In genomic region chr19:14189415-14189814, GRCh38 we compare ENCODE assay signal across 34 cellular contexts.
"Had no signal": no experiment of that assay in that cellular context is flagged by ENCODE, and none has a peak within 500 bp of the region (broad histone marks: within the 10 kb centered on the region; RNA-seq: fewer than 3 reads in every experiment).

No MANE protein-coding gene starts in this region.

- H3K27me3 ChIP-seq: MG63 had no signal

- H3K4me3 ChIP-seq: MG63 had no signal

- DNase-seq: Karpas-422, Kasumi-1, MG63, MM.1S, MV-4-11, NCI-H1048, NCI-H1092, NCI-H1092 treated with DMSO at 0.1 percent for 48 hours, NCI-H1105, NCI-H1105 treated with DMSO at 0.1 percent for 48 hours, NCI-H1417, NCI-H1417 treated with DMSO at 0.1 percent for 48 hours, NCI-H1436, NCI-H1436 treated with DMSO at 0.1 percent for 48 hours, NCI-H146, NCI-H1694, NCI-H1694 treated with DMSO at 0.1 percent for 48 hours, NCI-H187, NCI-H187 treated with DMSO at 0.1 percent for 48 hours, NCI-H1930, NCI-H2029, NCI-H2029 treated with DMSO at 0.1 percent for 48 hours, NCI-H2081, NCI-H2081 treated with DMSO at 0.1 percent for 48 hours, NCI-H2107, NCI-H2171, NCI-H2171 treated with DMSO at 0.1 percent for 48 hours, NCI-H2227 treated with DMSO at 0.1 percent for 48 hours, NCI-H226, NCI-H345, NCI-H446, NCI-H446 treated with DMSO at 0.1 percent for 48 hours, NCI-H510A, NCI-H510A treated with DMSO at 0.1 percent for 48 hours had no signal

- H3K36me3 ChIP-seq: MG63 had no signal

- H3K9me3 ChIP-seq: MG63 had no signal
